8 cellular contexts compared by ENCODE assay signal in genomic region chr18:48953096-48953706, GRCh38. TPM values are rescaled to one million over a fixed set of nuclear protein-coding genes. Genes with fewer than 3 reads are reported as not detected.
DNase-seq lines count a peak whose midpoint lies in the region; ATAC-seq and TF ChIP-seq lines count a peak whose summit lies in the region.

No MANE protein-coding gene starts in this region.

- peaks cover 27% of the 10 kb centered on the region for H3K4me1 Mint-ChIP-seq in nephron

- H3K36me3 Mint-ChIP-seq in nephron (ENCODE audit: low read depth), result peaks cover 18% of the 10 kb centered on the region

- H3K9me3 Mint-ChIP-seq in nephron, result no peaks in the 10 kb centered on the region

- peaks cover 13 to 35% (median 33%) of the 10 kb centered on the region in 11 experiments; a peak in 21 of 22 replicates for H4K20me1 ChIP-seq in BLaER1 treated with 17β-estradiol and CSF1 and Interleukin-3, amounts not matched to agents 10 nM and 100 nM

- H3K27me3 ChIP-seq in BLaER1 treated with 17β-estradiol and CSF1 and Interleukin-3, amounts not matched to agents 10 nM and 100 nM, result peaks cover 9 to 29% (median 27%) of the 10 kb centered on the region in 11 experiments; a peak in 18 of 22 replicates
- H3K27me3 ChIP-seq in HUES64 (ENCODE audit: insufficient read depth, low read length) (peaks cover 20% of the 10 kb centered on the region; the same call in 1 of the 2 replicates), duodenal mucosa (ENCODE audit: control insufficient read depth in 1 of 2, insufficient read depth in 2 of 2, low read length in 2 of 2) (no peaks in the 10 kb centered on the region)

- H3K27me3 Mint-ChIP-seq in nephron (ENCODE audit: low read depth), result no peaks in the 10 kb centered on the region

- ATAC-seq in GM21529 (IDR thresholded peaks at IDR 0.05; ENCODE audit: unreplicated experiment) (no peak), HG03097 (IDR thresholded peaks at IDR 0.05; ENCODE audit: low FRiP score, unreplicated experiment) (no peak)

- no peaks in the 10 kb centered on the region for H3K9me3 ChIP-seq in BLaER1 treated with 17β-estradiol and CSF1 and Interleukin-3, amounts not matched to agents 10 nM and 100 nM (replicated peaks in 1 of 11)
- H3K9me3 ChIP-seq in HUES64 (ENCODE audit: insufficient read depth, low read depth, low read length) (no peaks in the 10 kb centered on the region), duodenal mucosa (ENCODE audit: control insufficient read depth in 1 of 2, low read length in 2 of 2) (no peaks in the 10 kb centered on the region)

- H3K4me1 ChIP-seq in BLaER1 treated with 17β-estradiol and CSF1 and Interleukin-3, amounts not matched to agents 10 nM and 100 nM, result peaks cover 28 to 51% (median 36%) of the 10 kb centered on the region in 10 experiments
- H3K4me1 ChIP-seq in HUES64 (ENCODE audit: insufficient read depth, low read length) (peaks cover 23% of the 10 kb centered on the region), duodenal mucosa (ENCODE audit: control insufficient read depth in 1 of 2, insufficient read depth in 2 of 2, low read length in 2 of 2) (peaks cover 23 to 25% of the 10 kb centered on the region in 2 donors)

- no peak for DNase-seq in pons (ENCODE audit: low spot score)
- no peak for DNase-seq in germinal center (ENCODE audit: low spot score)

- TF ChIP-seq CTCF in nephron (IDR thresholded peaks at IDR 0.05; ENCODE audit: unreplicated experiment in 3 of 3), result no peak

- H3K36me3 ChIP-seq in BLaER1 treated with 17β-estradiol and CSF1 and Interleukin-3, amounts not matched to agents 10 nM and 100 nM, result no peaks in the 10 kb centered on the region; a peak in 2 of 22 replicates
- H3K36me3 ChIP-seq in HUES64 (ENCODE audit: insufficient read depth, low read length) (no peaks in the 10 kb centered on the region), duodenal mucosa (ENCODE audit: control insufficient read depth in 1 of 2, insufficient read depth in 2 of 2, low read length in 2 of 2) (no peaks in the 10 kb centered on the region)

- H3K27ac ChIP-seq in BLaER1 treated with 17β-estradiol and CSF1 and Interleukin-3, amounts not matched to agents 10 nM and 100 nM, result peak overlapping the region in 10 of 11 experiments; percentile 84 to 98 (median 94); a peak in 19 of 22 replicates
- H3K27ac ChIP-seq in HUES64 (ENCODE audit: low read depth, low read length), result peak overlapping the region; percentile 99
- H3K27ac ChIP-seq in duodenal mucosa (ENCODE audit: low read depth, low read length), result peak overlapping the region; percentile 87

- peak overlapping the region; percentile 85 to 94 (median 88) for H3K9ac ChIP-seq in BLaER1 treated with 17β-estradiol and CSF1 and Interleukin-3, amounts not matched to agents 10 nM and 100 nM
- peak overlapping the region; percentile 94 for H3K9ac ChIP-seq in HUES64 (ENCODE audit: low read depth, low read length)
- peak overlapping the region; percentile 73 to 78 for H3K9ac ChIP-seq in duodenal mucosa (ENCODE audit: low read depth in 1 of 2, low read length in 2 of 2)

- H3K4me2 ChIP-seq in BLaER1 treated with 17β-estradiol and CSF1 and Interleukin-3, amounts not matched to agents 10 nM and 100 nM, result peak overlapping the region; percentile 84 to 98 (median 92)

- 52% methylated on average over 20 of the region's 20 CpGs for WGBS in HUES64

- H3K4me3 Mint-ChIP-seq in nephron, result peak overlapping the region; percentile 95 to 97 (median 97)

- H3K27ac Mint-ChIP-seq in nephron, result peak overlapping the region; percentile 100

- peak overlapping the region; percentile 58 to 75 (median 66) for H3K4me3 ChIP-seq in BLaER1 treated with 17β-estradiol and CSF1 and Interleukin-3, amounts not matched to agents 10 nM and 100 nM
- H3K4me3 ChIP-seq in HUES64 (ENCODE audit: low read length) (peak overlapping the region; percentile 70), duodenal mucosa (ENCODE audit: low read depth in 1 of 2, low read length in 2 of 2) (peak overlapping the region; percentile 62 to 78)

RNA-seq across cellular contexts. Expression of gene SMAD7, which starts 2.4 kb away (rescaled TPM):
- 9.8 TPM for polyA plus RNA-seq in HUES64 (2013, experiment 1 of 2)
- 10.7 TPM for polyA plus RNA-seq in HUES64 (2013, experiment 2 of 2)
